ENCODE assay signal across 8 cellular contexts in the genomic region with DNA sequence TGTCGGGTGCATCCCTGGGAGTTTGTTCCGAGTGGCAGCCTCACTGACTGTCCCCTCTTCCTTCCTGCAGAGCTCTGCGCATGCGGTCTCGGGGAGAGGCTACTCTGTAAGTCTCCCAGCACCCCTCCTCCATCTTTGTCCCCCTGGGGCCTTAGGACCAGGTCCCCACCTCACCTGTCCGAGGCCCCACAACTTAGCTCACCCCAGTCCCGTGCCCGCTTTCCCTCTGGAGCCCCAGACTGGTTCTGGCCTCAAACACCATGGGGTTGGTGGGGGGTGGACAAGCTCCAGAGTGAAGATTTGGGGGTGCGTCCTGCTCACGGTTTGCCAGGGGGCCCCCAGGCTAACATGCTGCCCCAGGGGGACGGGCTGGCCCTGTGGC.
"Had no signal": no experiment of that assay in that cellular context is flagged by ENCODE, and none has a peak within 500 bp of the region (broad histone marks: within the 10 kb centered on the region; RNA-seq: fewer than 3 reads in every experiment).

No MANE protein-coding gene starts in this region.

- H3K9ac ChIP-seq: GM23248 had no signal

- H3K4me3 ChIP-seq: GM23248, K562 had no signal

- ATAC-seq: HCT116, K562 had no signal

- H2AFZ ChIP-seq: GM23248 had no signal

- H3K27ac ChIP-seq: GM23248 had no signal

- DNase-seq: GM23248, GOT3, H9, HFFc6, IMR-90, KG1 had no signal
